ENCODE assay signal across 33 cellular contexts in the genomic region with DNA sequence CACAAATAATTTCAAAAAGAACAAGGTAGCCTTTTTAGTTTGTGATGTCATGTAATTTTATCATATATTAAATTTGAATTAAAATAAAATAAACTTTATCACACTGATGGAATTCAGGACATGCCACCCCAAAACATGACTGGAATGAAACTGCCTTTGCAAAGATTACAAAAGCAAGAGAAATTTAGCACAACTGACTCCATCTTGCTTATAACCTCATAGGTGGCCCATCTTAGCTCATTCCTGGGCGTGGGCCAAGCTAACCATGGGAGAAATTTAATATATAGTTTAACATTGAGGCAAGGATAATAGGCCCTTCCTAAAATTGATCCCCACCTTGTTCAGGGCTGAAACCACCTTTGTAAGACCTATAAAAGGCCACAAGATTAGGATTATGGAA.
"Had no signal": no experiment of that assay in that cellular context is flagged by ENCODE, and none has a peak within 500 bp of the region (broad histone marks: within the 10 kb centered on the region; RNA-seq: fewer than 3 reads in every experiment).

No MANE protein-coding gene starts in this region.

- ATAC-seq: activated naive CD4-positive, alpha-beta T cell treated with anti-CD3 and anti-CD28 coated beads, Interleukin-2, amount 50 U/mL, for 72 hours; activated naive CD8-positive, alpha-beta T cell treated with anti-CD3 and anti-CD28 coated beads, Interleukin-2, amount 50 U/mL, for 24 hours; activated T-cell treated with anti-CD3 and anti-CD28 coated beads, Interleukin-2, amount 50 U/mL, for 4 hours; activated T-cell treated with anti-CD3 and anti-CD28 coated beads, Interleukin-2, amount 50 U/mL, for 72 hours; activated T-helper 17 cell treated with anti-CD3 and anti-CD28 coated beads, Interleukin-2, amount 50 U/mL, for 72 hours; body of pancreas had no signal

- H3K27me3 ChIP-seq: adrenal gland, ascending aorta, body of pancreas, brain microvascular endothelial cell, breast epithelium, cardiac muscle cell had no signal

- DNase-seq: activated effector memory CD4-positive, alpha-beta T cell treated with anti-CD3 and anti-CD28 coated beads, Interleukin-2, amount 50 U/mL, for 16 hours; activated effector memory CD4-positive, alpha-beta T cell treated with Interleukin-2 at 50 U/mL for 16 hours; activated gamma-delta T cell; activated gamma-delta T cell treated with Interleukin-2 at 50 U/mL for 16 hours; activated naive CD4-positive, alpha-beta T cell; activated naive CD4-positive, alpha-beta T cell treated with anti-CD3 and anti-CD28 coated beads for 36 hours; activated naive CD4-positive, alpha-beta T cell treated with anti-CD3 and anti-CD28 coated beads, Interleukin-2, amount 10 ng/mL, durations not matched to agents 7 days and 5 days; activated naive CD4-positive, alpha-beta T cell treated with anti-CD3 and anti-CD28 coated beads, Interleukin-2, amount 50 U/mL, for 16 hours; activated naive CD4-positive, alpha-beta T cell treated with Interleukin-2 at 50 U/mL for 16 hours; activated naive CD8-positive, alpha-beta T cell treated with anti-CD3 and anti-CD28 coated beads for 36 hours; activated naive CD8-positive, alpha-beta T cell treated with anti-CD3 and anti-CD28 coated beads, Interleukin-2, amount 10 ng/mL, durations not matched to agents 7 days and 5 days; activated naive CD8-positive, alpha-beta T cell treated with anti-CD3 and anti-CD28 coated beads, Interleukin-2, amount 50 U/mL, for 24 hours; activated T-cell treated with anti-CD3 and anti-CD28 coated beads, Interleukin-2, amount 50 U/mL, for 4 hours; activated T-cell treated with anti-CD3 and anti-CD28 coated beads, Interleukin-2, amount 50 U/mL, for 48 hours; activated T-cell treated with anti-CD3 and anti-CD28 coated beads, Interleukin-2, amount 50 U/mL, for 72 hours; adrenal gland; amniotic stem cell; amygdala; anterior cingulate cortex; aorta; body of pancreas; brain microvascular endothelial cell; caudate nucleus; central memory CD4-positive, alpha-beta T cell; cerebellar nuclear complex had no signal

- H3K4me1 ChIP-seq: adrenal gland, ascending aorta, body of pancreas, breast epithelium had no signal

- H3K9me3 ChIP-seq: adrenal gland, ascending aorta, body of pancreas, breast epithelium had no signal

- H3K36me3 ChIP-seq: adrenal gland, ascending aorta, brain microvascular endothelial cell, breast epithelium, cardiac muscle cell had no signal

- H3K27ac ChIP-seq: adrenal gland, ascending aorta, body of pancreas, brain microvascular endothelial cell, breast epithelium, cardiac muscle cell had no signal

- H3K4me3 ChIP-seq: adrenal gland, ascending aorta, body of pancreas, breast epithelium, cardiac muscle cell had no signal

- FAIRE-seq: astrocyte, bronchial epithelial cell, colon had no signal
